16 cellular contexts compared by ENCODE assay signal in genomic region chr4:112003508-112003907, GRCh38.
DNase-seq lines count a peak whose midpoint lies in the region; ATAC-seq, FAIRE-seq and TF ChIP-seq lines count a peak whose summit lies in the region.
"Had no signal": no experiment of that assay in that cellular context is flagged by ENCODE, and none has a peak within 500 bp of the region (broad histone marks: within the 10 kb centered on the region; RNA-seq: fewer than 3 reads in every experiment).

No MANE protein-coding gene starts in this region.

- no peaks in the 10 kb centered on the region for H3K36me3 Mint-ChIP-seq in natural killer cell
- H3K36me3 Mint-ChIP-seq: CD14-positive monocyte; CD4-positive, alpha-beta memory T cell had no signal

- H3K4me1 ChIP-seq in cardiac muscle cell (ENCODE audit: low read depth) = peaks cover 36% of the 10 kb centered on the region
- no peaks in the 10 kb centered on the region for H3K4me1 ChIP-seq in right cardiac atrium (ENCODE audit: control insufficient read depth, insufficient read depth, low read length)
- H3K4me1 ChIP-seq in GM23248 (ENCODE audit: insufficient read depth) = no peaks in the 10 kb centered on the region
- H3K4me1 ChIP-seq: BLaER1 had no signal

- ATAC-seq in right cardiac atrium (no peak), esophagus mucosa (peak; percentile 68), HG02884 (IDR thresholded peaks at IDR 0.05; ENCODE audit: unreplicated experiment) (no peak), natural killer cell (no peak)

- no peaks in the 10 kb centered on the region for H3F3A ChIP-seq in GM23248 (ENCODE audit: insufficient read depth)

- H3K27ac Mint-ChIP-seq in natural killer cell = no peak overlapping the region
- H3K27ac Mint-ChIP-seq: CD14-positive monocyte; CD4-positive, alpha-beta memory T cell; H9 had no signal

- H3K36me3 ChIP-seq in cardiac muscle cell (no peaks in the 10 kb centered on the region), bronchial epithelial cell (ENCODE audit: control insufficient read depth, insufficient read depth, low read length) (no peaks in the 10 kb centered on the region), GM23248 (ENCODE audit: low read depth) (no peaks in the 10 kb centered on the region)
- H3K36me3 ChIP-seq: BLaER1 had no signal

- no peaks in the 10 kb centered on the region for H3K27me3 Mint-ChIP-seq in natural killer cell (ENCODE audit: low read depth in 2 of 2)

- peak; percentile 23 for FAIRE-seq in bronchial epithelial cell (lab: Jason Lieb, UNC)
- FAIRE-seq: H1 had no signal

- H3K9me3 ChIP-seq in cardiac muscle cell (ENCODE audit: low read depth) = no peaks in the 10 kb centered on the region
- no peaks in the 10 kb centered on the region for H3K9me3 ChIP-seq in right cardiac atrium (ENCODE audit: control insufficient read depth, low read length)
- H3K9me3 ChIP-seq in GM23248 (ENCODE audit: low read depth) = no peaks in the 10 kb centered on the region
- H3K9me3 ChIP-seq: BLaER1 had no signal

- H3K4me3 Mint-ChIP-seq in natural killer cell = no peak overlapping the region
- H3K4me3 Mint-ChIP-seq: CD14-positive monocyte; CD4-positive, alpha-beta memory T cell; H9 had no signal

- no peak overlapping the region for H2AFZ ChIP-seq in GM23248

- no peaks in the 10 kb centered on the region for H3K9me2 ChIP-seq in GM23248 (ENCODE audit: insufficient read depth)

- H4K20me1 ChIP-seq in GM23248 (ENCODE audit: insufficient read depth) = no peaks in the 10 kb centered on the region
- H4K20me1 ChIP-seq: BLaER1 had no signal

- H3K27me3 ChIP-seq in cardiac muscle cell (no peaks in the 10 kb centered on the region), right cardiac atrium (ENCODE audit: control insufficient read depth, insufficient read depth) (no peaks in the 10 kb centered on the region), bronchial epithelial cell (ENCODE audit: control insufficient read depth, insufficient read depth, low read length) (no peaks in the 10 kb centered on the region), GM23248 (replicated peaks; ENCODE audit: insufficient read depth) (no peaks in the 10 kb centered on the region)
- H3K27me3 ChIP-seq: BLaER1 had no signal

- no peak overlapping the region for H3K4me3 ChIP-seq in cardiac muscle cell
- H3K4me3 ChIP-seq in right cardiac atrium (ENCODE audit: low read length) = no peak overlapping the region
- H3K4me3 ChIP-seq in bronchial epithelial cell (ENCODE audit: low read depth, low read length) = no peak overlapping the region
- H3K4me3 ChIP-seq in GM23248 = no peak overlapping the region
- H3K4me3 ChIP-seq: BLaER1 had no signal

- DNase-seq in cardiac muscle cell (ENCODE audit: low read depth in 1 of 2, low spot score in 1 of 2) (no peak), right cardiac atrium (no peak), bronchial epithelial cell (ENCODE audit: low read depth) (peak; percentile 44), ureter (ENCODE audit: low spot score) (no peak), natural killer cell (no peak), GM23248 (no peak)
- DNase-seq: 8988T; CD4-positive, alpha-beta memory T cell; DMS79 treated with DMSO at 0.1 percent for 48 hours; GF-D8; H9 had no signal

- H3K9me3 Mint-ChIP-seq in natural killer cell = peaks cover 4 to 8% of the 10 kb centered on the region in 2 donors
- H3K9me3 Mint-ChIP-seq: H9 had no signal

- no peak overlapping the region for H3K9ac ChIP-seq in GM23248
- H3K9ac ChIP-seq: BLaER1 had no signal

- no peaks in the 10 kb centered on the region for H3K4me1 Mint-ChIP-seq in natural killer cell
- H3K4me1 Mint-ChIP-seq: CD4-positive, alpha-beta memory T cell had no signal

- TF ChIP-seq CTCF in cardiac muscle cell (IDR thresholded peaks at IDR 0.05; ENCODE audit: low read depth, low read length) = no peak
- no peak for TF ChIP-seq CTCF in bronchial epithelial cell (IDR thresholded peaks at IDR 0.05; ENCODE audit: insufficient read depth, low read length, severe bottlenecking)
- no peak for TF ChIP-seq CTCF in natural killer cell (IDR thresholded peaks at IDR 0.05)

- no peaks in the 10 kb centered on the region for H3K79me2 ChIP-seq in GM23248 (ENCODE audit: insufficient read depth)

- H3K27ac ChIP-seq in cardiac muscle cell (peak overlapping the region; percentile 34), right cardiac atrium (ENCODE audit: low read length) (no peak overlapping the region), GM23248 (no peak overlapping the region)
- H3K27ac ChIP-seq: BLaER1 had no signal

- 58% methylated on average over 2 of the region's 2 CpGs for WGBS in right cardiac atrium
- 79 to 90% methylated on average over 2 of the region's 2 CpGs for WGBS in GM23248 (ENCODE audit: low coverage in 1 of 2, low lambda C conversion rate in 2 of 2, missing lambda C conversion rate in 2 of 2), 2 experiments

- no peak overlapping the region for H3K4me2 ChIP-seq in GM23248 (ENCODE audit: unreplicated experiment)
- H3K4me2 ChIP-seq: BLaER1 had no signal

- intact Hi-C loops in right cardiac atrium (cut with DNase I) (no loop called here), natural killer cell (cut with micrococcal nuclease) (no loop called here)

- in situ Hi-C loops in GM23248 (cut with MboI) = no loop called here
